In the genomic region with DNA sequence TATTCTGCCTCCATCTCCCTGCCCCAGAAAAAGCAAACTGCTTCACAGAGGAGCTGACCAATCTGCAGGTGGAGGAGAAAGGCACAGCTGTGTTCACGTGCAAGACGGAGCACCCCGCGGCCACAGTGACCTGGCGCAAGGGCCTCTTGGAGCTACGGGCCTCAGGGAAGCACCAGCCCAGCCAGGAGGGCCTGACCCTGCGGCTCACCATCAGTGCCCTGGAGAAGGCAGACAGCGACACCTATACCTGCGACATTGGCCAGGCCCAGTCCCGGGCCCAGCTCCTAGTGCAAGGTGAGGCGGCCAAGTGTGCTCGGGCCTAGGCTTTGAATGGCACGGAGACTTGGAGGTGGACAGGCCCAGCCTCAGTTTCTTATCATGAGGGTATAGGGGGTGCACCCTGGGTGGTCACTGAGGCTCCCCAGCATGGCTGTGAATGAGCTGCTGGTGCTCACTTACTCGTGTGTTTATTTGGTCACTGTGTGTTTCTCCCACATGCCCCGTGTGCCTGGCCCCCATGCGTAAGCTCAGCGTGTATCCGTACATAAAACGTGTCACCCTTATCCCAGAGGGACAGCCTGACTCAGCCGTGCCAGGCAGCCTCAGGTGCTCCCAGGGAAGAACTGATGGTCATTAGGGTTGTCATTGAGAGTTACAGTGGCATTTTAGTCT, we compare ENCODE assay signal across 27 cellular contexts.
A peak's percentile ranks its signal among the peaks of the same experiment; 100 is the strongest.
DNase-seq lines count a peak whose midpoint lies in the region; ATAC-seq and TF ChIP-seq lines count a peak whose summit lies in the region.
"Had no signal": no experiment of that assay in that cellular context is flagged by ENCODE, and none has a peak within 500 bp of the region (broad histone marks: within the 10 kb centered on the region; RNA-seq: fewer than 3 reads in every experiment).

No MANE protein-coding gene starts in this region.

- no peak overlapping the region for H3K4me2 ChIP-seq in IMR-90 (ENCODE audit: low read depth, low read length)
- H3K4me2 ChIP-seq: KMS-11 had no signal

- no TSS peak for BruUV-seq in IMR-90 (replicated peaks; lab: Mats Ljungman, UMichigan)

- H4K5ac ChIP-seq in IMR-90 (ENCODE audit: low read depth, low read length): no peak overlapping the region

- ATAC-seq in IMR-90 (ENCODE audit: low read depth) (no peak), left ventricle myocardium superior (no peak), psoas muscle (peak in 1 of 4 donors; percentile 7), HG02885 (IDR thresholded peaks at IDR 0.05; ENCODE audit: poor library complexity, unreplicated experiment) (no peak)
- ATAC-seq: activated CD8-positive, alpha-beta T cell treated with anti-CD3 and anti-CD28 coated beads, Interleukin-2, amount 10 ng/mL, durations not matched to agents 7 days and 5 days; esophagus mucosa; stimulated activated memory B cell treated with anti-CD40 and anti-IgM and Interleukin-4, amounts not matched to agents 10 μg/mL and 1 μg/mL and 100 μg/mL, for 72 hours; T-helper 17 cell had no signal

- no peak overlapping the region for H4K8ac ChIP-seq in IMR-90 (ENCODE audit: low read depth in 2 of 2, low read length in 2 of 2)

- H2AFZ ChIP-seq in IMR-90 (replicated peaks; ENCODE audit: low read length, poor library complexity): peak overlapping the region; percentile 41

- CTCF ChIA-PET in IMR-90 (lab: Yijun Ruan, JAX): no interaction called here

- TF ChIP-seq POLR2A in IMR-90 (IDR thresholded peaks at IDR 0.05; ENCODE audit: low read depth, low read length) (no peak), tibial nerve (IDR thresholded peaks at IDR 0.05) (no peak)

- no peak for TF ChIP-seq EP300 in tibial nerve (IDR thresholded peaks at IDR 0.05)

- no peak overlapping the region for H3K14ac ChIP-seq in IMR-90 (replicated peaks; ENCODE audit: low read depth, low read length)

- no peak overlapping the region for H2BK120ac ChIP-seq in IMR-90 (ENCODE audit: low read depth, low read length)

- in situ Hi-C loops in IMR-90 (cut with MboI; ENCODE audit: low sequenced_read_pairs): no loop called here

- no peaks in the 10 kb centered on the region for H3K9me3 ChIP-seq in BE2C
- no peaks in the 10 kb centered on the region for H3K9me3 ChIP-seq in IMR-90 (ENCODE audit: control insufficient read depth, insufficient read depth, low read length)
- H3K9me3 ChIP-seq in psoas muscle: no peaks in the 10 kb centered on the region
- no peaks in the 10 kb centered on the region for H3K9me3 ChIP-seq in tibial nerve
- H3K9me3 ChIP-seq: breast epithelium, colonic mucosa, heart right ventricle had no signal

- no peaks in the 10 kb centered on the region for H4K20me1 ChIP-seq in IMR-90 (ENCODE audit: insufficient read depth, low read length)

- no peak overlapping the region for H3K18ac ChIP-seq in IMR-90 (ENCODE audit: low read depth, low read length)

- H2AK5ac ChIP-seq in IMR-90 (ENCODE audit: low read depth, low read length): no peak overlapping the region

- TF ChIP-seq CTCF in BE2C (IDR thresholded peaks at IDR 0.05; ENCODE audit: low read depth, low read length) (no peak), IMR-90 (conservative IDR thresholded peaks at IDR 0.05; ENCODE audit: low read depth, low read length) (no peak), psoas muscle (IDR thresholded peaks at IDR 0.05) (no peak), tibial nerve (IDR thresholded peaks at IDR 0.05) (no peak)

- H2BK5ac ChIP-seq in IMR-90 (ENCODE audit: low read depth, low read length, poor library complexity, severe bottlenecking): no peak overlapping the region

- no peak overlapping the region for H4K91ac ChIP-seq in IMR-90 (ENCODE audit: insufficient read depth, low read depth, low read length)

- H3K4me1 ChIP-seq in BE2C: no peaks in the 10 kb centered on the region
- H3K4me1 ChIP-seq in IMR-90 (ENCODE audit: control insufficient read depth, insufficient read depth, low read length): no peaks in the 10 kb centered on the region
- H3K4me1 ChIP-seq in psoas muscle: peaks cover 16% of the 10 kb centered on the region
- no peaks in the 10 kb centered on the region for H3K4me1 ChIP-seq in tibial nerve
- H3K4me1 ChIP-seq: breast epithelium, colonic mucosa had no signal

- H3K9me1 ChIP-seq in IMR-90 (ENCODE audit: insufficient read depth, low read length): no peaks in the 10 kb centered on the region

- H2AK9ac ChIP-seq in IMR-90 (replicated peaks; ENCODE audit: low read depth, low read length, poor library complexity): no peak overlapping the region

- POLR2A ChIA-PET in IMR-90 (lab: Charles Lee; ENCODE audit: unreplicated experiment): no interaction called here

- no peak overlapping the region for H3K23ac ChIP-seq in IMR-90 (ENCODE audit: low read depth, low read length)

- dilution Hi-C loops in IMR-90 (cut with HindIII; ENCODE audit: low sequenced_read_pairs, unreplicated experiment): no loop called here

- H3K27me3 ChIP-seq in BE2C (no peaks in the 10 kb centered on the region), IMR-90 (ENCODE audit: control insufficient read depth, insufficient read depth, low read length) (no peaks in the 10 kb centered on the region), psoas muscle (ENCODE audit: insufficient read depth in 3 of 3, low read length in 2 of 3) (no peaks in the 10 kb centered on the region), tibial nerve (no peaks in the 10 kb centered on the region)
- H3K27me3 ChIP-seq: breast epithelium, colonic mucosa, heart right ventricle had no signal

- H3K9ac ChIP-seq in IMR-90 (ENCODE audit: low read depth, low read length): no peak overlapping the region
- H3K9ac ChIP-seq: KMS-11 had no signal

- H2BK15ac ChIP-seq in IMR-90 (ENCODE audit: low read depth, low read length): no peak overlapping the region

- H3K36me3 ChIP-seq in BE2C: no peaks in the 10 kb centered on the region
- H3K36me3 ChIP-seq in IMR-90 (ENCODE audit: control insufficient read depth, insufficient read depth, low read length): peaks cover 68% of the 10 kb centered on the region
- H3K36me3 ChIP-seq in psoas muscle (ENCODE audit: insufficient read depth in 1 of 2, low read depth in 1 of 2): peaks cover 7 to 99% of the 10 kb centered on the region in 2 donors
- peaks cover 0 to 60% (median 0%) of the 10 kb centered on the region in 3 donors for H3K36me3 ChIP-seq in tibial nerve
- H3K36me3 ChIP-seq: breast epithelium, colonic mucosa had no signal

- H3K4ac ChIP-seq in IMR-90 (ENCODE audit: low read depth, low read length): no peak overlapping the region

- H3K4me3 ChIP-seq in BE2C (ENCODE audit: low read depth, low read length) (no peak overlapping the region), IMR-90 (ENCODE audit: insufficient read depth, low read depth, low read length) (no peak overlapping the region), psoas muscle (no peak overlapping the region), tibial nerve (no peak overlapping the region)
- H3K4me3 ChIP-seq: breast epithelium, colonic mucosa, heart right ventricle, SK-N-MC had no signal

- peak; percentile 4 for DNase-seq in BE2C
- DNase-seq in IMR-90: no peak
- peak; percentile 24 for DNase-seq in left ventricle myocardium superior
- DNase-seq in psoas muscle: peak; percentile 19 to 61
- no peak for DNase-seq in tibial nerve (ENCODE audit: low spot score in 2 of 2)
- DNase-seq in HK-2 (ENCODE audit: unreplicated experiment): no peak
- DNase-seq in dermis blood vessel endothelial cell: no peak
- DNase-seq: activated CD4-positive, alpha-beta T cell treated with anti-CD3 and anti-CD28 coated beads for 1 hour; activated CD8-positive, alpha-beta T cell treated with anti-CD3 and anti-CD28 coated beads, Interleukin-2, amount 10 ng/mL, durations not matched to agents 7 days and 5 days; activated T-cell treated with anti-CD3 and anti-CD28 coated beads, Interleukin-2, amount 50 U/mL, for 24 hours; colonic mucosa; foreskin fibroblast; mesenchymal stem cell; NCI-H1417; NCI-H2081 treated with DMSO at 0.1 percent for 48 hours; NCI-H774; stimulated activated CD4-positive, alpha-beta T cell treated with anti-CD3 and anti-CD28 coated beads, Interleukin-4, amount 100 ng/mL, for 4 hours; substantia nigra; T-helper 17 cell had no signal

- TF ChIP-seq RAD21 in IMR-90 (IDR thresholded peaks at IDR 0.05; ENCODE audit: low read length): no peak

- intact Hi-C loops in IMR-90 (cut with micrococcal nuclease) (no loop called here), left ventricle myocardium superior (cut with micrococcal nuclease) (no loop called here), psoas muscle (cut with DNase I) (no loop called here)

- WGBS in IMR-90 (ENCODE audit: extremely low coverage in 2 of 2, insufficient read length in 1 of 2), 2 experiments: 88% methylated on average over 12 of the region's 20 CpGs; no CpG with 5 or more reads in 1 of the 2 experiments
- 68 to 86% (median 71%) methylated on average over 20 of the region's 20 CpGs for WGBS in psoas muscle, 3 donors
- WGBS in tibial nerve, 2 donors: 79 to 82% methylated on average over 16 to 20 of the region's 20 CpGs

- no peak overlapping the region for H3K56ac ChIP-seq in IMR-90 (ENCODE audit: extremely low read depth, insufficient read depth, low read length)

- no peak overlapping the region for H2BK20ac ChIP-seq in IMR-90 (ENCODE audit: low read depth, low read length)

- H3K27ac ChIP-seq in IMR-90 (ENCODE audit: insufficient read depth, low read length): no peak overlapping the region
- peak overlapping the region; percentile 78 for H3K27ac ChIP-seq in psoas muscle
- H3K27ac ChIP-seq in tibial nerve: no peak overlapping the region
- H3K27ac ChIP-seq: breast epithelium, C4-2B, colonic mucosa, KMS-11, SK-N-MC had no signal

- no peaks in the 10 kb centered on the region for H3K79me1 ChIP-seq in IMR-90 (ENCODE audit: low read depth in 1 of 2, low read length in 2 of 2)

TF ChIP-seq in IMR-90, 13 proteins besides CTCF, POLR2A, EP300 and RAD21 (continues in another document):
- TF ChIP-seq, protein P1, sequence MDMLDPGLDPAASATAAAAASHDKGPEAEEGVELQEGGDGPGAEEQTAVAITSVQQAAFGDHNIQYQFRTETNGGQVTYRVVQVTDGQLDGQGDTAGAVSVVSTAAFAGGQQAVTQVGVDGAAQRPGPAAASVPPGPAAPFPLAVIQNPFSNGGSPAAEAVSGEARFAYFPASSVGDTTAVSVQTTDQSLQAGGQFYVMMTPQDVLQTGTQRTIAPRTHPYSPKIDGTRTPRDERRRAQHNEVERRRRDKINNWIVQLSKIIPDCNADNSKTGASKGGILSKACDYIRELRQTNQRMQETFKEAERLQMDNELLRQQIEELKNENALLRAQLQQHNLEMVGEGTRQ (IDR thresholded peaks at IDR 0.05; ENCODE audit: low read depth, low read length): no peak
- TF ChIP-seq CEBPB (IDR thresholded peaks at IDR 0.05; ENCODE audit: low read depth, low read length) (no peak), MAFK (IDR thresholded peaks at IDR 0.05; ENCODE audit: low read depth, low read length) (no peak), MXI1 (IDR thresholded peaks at IDR 0.05; ENCODE audit: borderline replicate concordance, low read depth, low read length) (no peak), RFX5 (IDR thresholded peaks at IDR 0.05; ENCODE audit: low read depth, low read length) (no peak), SMC3 (IDR thresholded peaks at IDR 0.05; ENCODE audit: low read depth, low read length) (no peak), FOS (IDR thresholded peaks at IDR 0.05; ENCODE audit: low read depth, low read length) (no peak), BHLHE40 (IDR thresholded peaks at IDR 0.05; ENCODE audit: low read depth, low read length) (no peak), MAZ (IDR thresholded peaks at IDR 0.05; ENCODE audit: borderline replicate concordance, low read depth, low read length) (no peak)

Comparison
In these comparisons a context has a peak if more than half of its experiments do, and no peak if none do; other contexts are left out.
1. DNase-seq: peak in BE2C (single experiment), left ventricle myocardium superior (single experiment) and psoas muscle (2 of 2); none in IMR-90 (single experiment), tibial nerve (0 of 2), HK-2 (single experiment) and dermis blood vessel endothelial cell (single experiment).